In genomic region chr6:6657820-6658217, GRCh38 we compare ENCODE assay signal across 16 cellular contexts.
DNase-seq lines count a peak whose midpoint lies in the region; ATAC-seq and TF ChIP-seq lines count a peak whose summit lies in the region.
"Had no signal": no experiment of that assay in that cellular context is flagged by ENCODE, and none has a peak within 500 bp of the region (broad histone marks: within the 10 kb centered on the region; RNA-seq: fewer than 3 reads in every experiment).

No MANE protein-coding gene starts in this region.

- H2AFZ ChIP-seq in SK-N-SH (ENCODE audit: low read depth): no peak overlapping the region

- TF ChIP-seq CTCF in activated CD8-positive, alpha-beta T cell treated with anti-CD3 and anti-CD28 coated beads for 36 hours (IDR thresholded peaks at IDR 0.05): no peak
- no peak for TF ChIP-seq CTCF in SK-N-SH (IDR thresholded peaks at IDR 0.05)

- H3K27ac Mint-ChIP-seq in activated CD4-positive, alpha-beta T cell treated with anti-CD3 and anti-CD28 coated beads for 36 hours: peak overlapping the region; percentile 95
- peak overlapping the region in 5 of 7 donors; percentile 64 to 96 (median 91) for H3K27ac Mint-ChIP-seq in CD4-positive, alpha-beta memory T cell
- H3K27ac Mint-ChIP-seq in activated CD8-positive, alpha-beta T cell treated with anti-CD3 and anti-CD28 coated beads for 36 hours: peak overlapping the region; percentile 98
- H3K27ac Mint-ChIP-seq in naive thymus-derived CD8-positive, alpha-beta T cell: peak overlapping the region in 8 of 10 donors; percentile 84 to 98 (median 97)

- WGBS in SK-N-SH (ENCODE audit: low lambda C conversion rate): 13% methylated on average over 1 of the region's 1 CpG

- H3K4me1 ChIP-seq in CD4-positive, alpha-beta memory T cell (ENCODE audit: insufficient read depth, low read length): peaks cover 53% of the 10 kb centered on the region
- H3K4me1 ChIP-seq in SK-N-SH (ENCODE audit: control insufficient read depth in 1 of 2, insufficient read depth in 2 of 2, low read depth in 1 of 2, low read length in 1 of 2): peaks cover 0 to 9% of the 10 kb centered on the region in 2 experiments; a peak in 1 of 4 replicates

- peaks cover 7% of the 10 kb centered on the region for H3K9me3 Mint-ChIP-seq in activated CD4-positive, alpha-beta T cell treated with anti-CD3 and anti-CD28 coated beads for 36 hours (ENCODE audit: low read depth)
- H3K9me3 Mint-ChIP-seq in CD4-positive, alpha-beta memory T cell: no peaks in the 10 kb centered on the region
- no peaks in the 10 kb centered on the region for H3K9me3 Mint-ChIP-seq in activated CD8-positive, alpha-beta T cell treated with anti-CD3 and anti-CD28 coated beads for 36 hours
- H3K9me3 Mint-ChIP-seq in naive thymus-derived CD8-positive, alpha-beta T cell: no peaks in the 10 kb centered on the region
- H3K9me3 Mint-ChIP-seq: CD8-positive, alpha-beta memory T cell had no signal

- CTCF ChIA-PET in activated CD4-positive, alpha-beta T cell treated with anti-CD3 and anti-CD28 coated beads for 36 hours (lab: Charles Lee): no interaction called here
- CTCF ChIA-PET in CD4-positive, alpha-beta memory T cell (lab: Charles Lee; ENCODE audit: partially characterized antibody): no interaction called here
- CTCF ChIA-PET in activated CD8-positive, alpha-beta T cell treated with anti-CD3 and anti-CD28 coated beads for 36 hours (lab: Charles Lee): no interaction called here
- CTCF ChIA-PET in SK-N-SH (lab: Yijun Ruan, JAX): no interaction called here

- H3K27me3 ChIP-seq in CD4-positive, alpha-beta memory T cell (ENCODE audit: insufficient read depth, low read length): no peaks in the 10 kb centered on the region
- H3K27me3 ChIP-seq in SK-N-SH (ENCODE audit: insufficient read depth): no peaks in the 10 kb centered on the region

- no peak for ATAC-seq in activated CD4-positive, alpha-beta T cell treated with anti-CD3 and anti-CD28 coated beads for 36 hours
- no peak for ATAC-seq in activated CD8-positive, alpha-beta T cell treated with anti-CD3 and anti-CD28 coated beads for 36 hours
- no peak for ATAC-seq in naive thymus-derived CD8-positive, alpha-beta T cell
- ATAC-seq in GM19455 (IDR thresholded peaks at IDR 0.05; ENCODE audit: unreplicated experiment): no peak
- ATAC-seq: left ventricle myocardium superior had no signal

- intact Hi-C loops in activated CD4-positive, alpha-beta T cell treated with anti-CD3 and anti-CD28 coated beads for 36 hours (cut with DNase I, micrococcal nuclease): loop anchor here (2.0 to 5.0 kb wide), 3 partner anchors 43 to 934 kb away; partner anchors contain the start of gene SNRNP48 (in 1 of the 2)
- intact Hi-C loops in CD4-positive, alpha-beta memory T cell (cut with micrococcal nuclease): no loop called here
- intact Hi-C loops in activated CD8-positive, alpha-beta T cell treated with anti-CD3 and anti-CD28 coated beads for 36 hours (cut with micrococcal nuclease): loop anchor here (5.0 kb wide), 1 partner anchor 96 kb away; no protein-coding TSS in a partner anchor

- H3K36me3 Mint-ChIP-seq in activated CD4-positive, alpha-beta T cell treated with anti-CD3 and anti-CD28 coated beads for 36 hours (ENCODE audit: low read depth): peaks cover 12% of the 10 kb centered on the region
- no peaks in the 10 kb centered on the region for H3K36me3 Mint-ChIP-seq in CD4-positive, alpha-beta memory T cell
- H3K36me3 Mint-ChIP-seq in activated CD8-positive, alpha-beta T cell treated with anti-CD3 and anti-CD28 coated beads for 36 hours (ENCODE audit: low read depth): peaks cover 16% of the 10 kb centered on the region
- no peaks in the 10 kb centered on the region for H3K36me3 Mint-ChIP-seq in naive thymus-derived CD8-positive, alpha-beta T cell
- H3K36me3 Mint-ChIP-seq: CD8-positive, alpha-beta memory T cell had no signal

- no peak for TF ChIP-seq RAD21 in SK-N-SH (IDR thresholded peaks at IDR 0.05; ENCODE audit: low read length)

- H3K4me2 ChIP-seq in SK-N-SH: no peak overlapping the region

- H3K27ac ChIP-seq in CD4-positive, alpha-beta memory T cell (ENCODE audit: low read depth, low read length): no peak overlapping the region
- no peak overlapping the region for H3K27ac ChIP-seq in SK-N-SH (ENCODE audit: low read depth in 2 of 2, low read length in 1 of 2)

- POLR2A ChIA-PET in activated CD4-positive, alpha-beta T cell treated with anti-CD3 and anti-CD28 coated beads for 36 hours (lab: Charles Lee): no interaction called here
- POLR2A ChIA-PET in CD4-positive, alpha-beta memory T cell (lab: Charles Lee; ENCODE audit: partially characterized antibody): no interaction called here
- POLR2A ChIA-PET in activated CD8-positive, alpha-beta T cell treated with anti-CD3 and anti-CD28 coated beads for 36 hours (lab: Charles Lee): no interaction called here
- POLR2A ChIA-PET in naive thymus-derived CD8-positive, alpha-beta T cell (lab: Charles Lee): interaction anchor here (1.2 to 5.8 kb wide), 4 partner anchors 19 to 74 kb away, joined by 4 to 80 read pairs (median 5); no protein-coding TSS in a partner anchor
- POLR2A ChIA-PET in SK-N-SH (lab: Yijun Ruan, JAX): no interaction called here

- no peak for TF ChIP-seq EP300 in SK-N-SH (IDR thresholded peaks at IDR 0.05; ENCODE audit: borderline replicate concordance in 1 of 2, low read depth in 1 of 2, low read length in 1 of 2)

- no peak overlapping the region for H3K4me3 Mint-ChIP-seq in activated CD4-positive, alpha-beta T cell treated with anti-CD3 and anti-CD28 coated beads for 36 hours
- H3K4me3 Mint-ChIP-seq in CD4-positive, alpha-beta memory T cell: peak overlapping the region in 2 of 8 donors; percentile 17 to 20
- no peak overlapping the region for H3K4me3 Mint-ChIP-seq in activated CD8-positive, alpha-beta T cell treated with anti-CD3 and anti-CD28 coated beads for 36 hours
- H3K4me3 Mint-ChIP-seq in naive thymus-derived CD8-positive, alpha-beta T cell: peak overlapping the region in 3 of 10 donors; percentile 42 to 51 (median 49)

- H3K36me3 ChIP-seq in CD4-positive, alpha-beta memory T cell (ENCODE audit: insufficient read depth, low read length): no peaks in the 10 kb centered on the region
- H3K36me3 ChIP-seq in SK-N-SH (replicated peaks in 1 of 2; ENCODE audit: control insufficient read depth in 1 of 2, insufficient read depth in 2 of 2, low read length in 1 of 2): no peaks in the 10 kb centered on the region

- no peak overlapping the region for H3K4me3 ChIP-seq in CD4-positive, alpha-beta memory T cell (ENCODE audit: low read length in 2 of 2)
- H3K4me3 ChIP-seq in SK-N-SH (ENCODE audit: low read depth in 2 of 2, low read length in 1 of 2): no peak overlapping the region

- H3K9me2 ChIP-seq in SK-N-SH: no peaks in the 10 kb centered on the region

- no peak for DNase-seq in activated CD4-positive, alpha-beta T cell treated with anti-CD3 and anti-CD28 coated beads for 36 hours
- no peak for DNase-seq in activated CD4-positive, alpha-beta T cell treated with anti-CD3 and anti-CD28 coated beads, Interleukin-2, amount 50 U/mL, for 4 hours
- DNase-seq in CD4-positive, alpha-beta memory T cell: no peak
- DNase-seq in activated CD8-positive, alpha-beta T cell treated with anti-CD3 and anti-CD28 coated beads for 36 hours: no peak
- no peak for DNase-seq in naive thymus-derived CD8-positive, alpha-beta T cell
- DNase-seq in SK-N-SH: no peak
- DNase-seq in AG20443 (ENCODE audit: low spot score): no peak
- DNase-seq: activated CD4-positive, CD25-positive, alpha-beta regulatory T cell treated with anti-CD3 and anti-CD28 coated beads, Interleukin-2, amount 50 U/mL, for 72 hours; CD8-positive, alpha-beta memory T cell; left ventricle myocardium superior; NCI-H1436 treated with DMSO at 0.1 percent for 48 hours; NCI-H345; posterior cingulate gyrus; stimulated activated CD4-positive, alpha-beta T cell treated with anti-CD3 and anti-CD28 coated beads, Interleukin-4, amount 100 ng/mL, for 4 hours; trophoblast cell had no signal

- H3K4me1 Mint-ChIP-seq in activated CD4-positive, alpha-beta T cell treated with anti-CD3 and anti-CD28 coated beads for 36 hours: peaks cover 88% of the 10 kb centered on the region
- peaks cover 20 to 77% (median 59%) of the 10 kb centered on the region in 4 donors for H3K4me1 Mint-ChIP-seq in CD4-positive, alpha-beta memory T cell
- peaks cover 69% of the 10 kb centered on the region for H3K4me1 Mint-ChIP-seq in activated CD8-positive, alpha-beta T cell treated with anti-CD3 and anti-CD28 coated beads for 36 hours (ENCODE audit: low read depth)
- peaks cover 40 to 100% (median 68%) of the 10 kb centered on the region in 4 donors for H3K4me1 Mint-ChIP-seq in naive thymus-derived CD8-positive, alpha-beta T cell

- H4K20me1 ChIP-seq in SK-N-SH (ENCODE audit: insufficient read depth): no peaks in the 10 kb centered on the region

- no peaks in the 10 kb centered on the region for H3K27me3 Mint-ChIP-seq in activated CD4-positive, alpha-beta T cell treated with anti-CD3 and anti-CD28 coated beads for 36 hours
- H3K27me3 Mint-ChIP-seq in CD4-positive, alpha-beta memory T cell: peaks cover 0 to 3% of the 10 kb centered on the region in 2 donors
- no peaks in the 10 kb centered on the region for H3K27me3 Mint-ChIP-seq in activated CD8-positive, alpha-beta T cell treated with anti-CD3 and anti-CD28 coated beads for 36 hours
- no peaks in the 10 kb centered on the region for H3K27me3 Mint-ChIP-seq in naive thymus-derived CD8-positive, alpha-beta T cell

- H3K9ac ChIP-seq in SK-N-SH: no peak overlapping the region

- no peaks in the 10 kb centered on the region for H3F3A ChIP-seq in SK-N-SH (replicated peaks; ENCODE audit: insufficient read depth)

- no peaks in the 10 kb centered on the region for H3K9me3 ChIP-seq in CD4-positive, alpha-beta memory T cell (ENCODE audit: control insufficient read depth in 1 of 2, low read length in 2 of 2)
- H3K9me3 ChIP-seq in SK-N-SH: no peaks in the 10 kb centered on the region

- H3K79me2 ChIP-seq in SK-N-SH (ENCODE audit: insufficient read depth): no peaks in the 10 kb centered on the region

TF ChIP-seq in SK-N-SH, 30 proteins besides CTCF, POLR2A, EP300 and RAD21:
- no peak for TF ChIP-seq TEAD4 (IDR thresholded peaks at IDR 0.05; ENCODE audit: borderline replicate concordance, insufficient read depth)
- TF ChIP-seq POLR2AphosphoS5 (IDR thresholded peaks at IDR 0.05; ENCODE audit: low read depth, low read length): no peak
- no peak for TF ChIP-seq GABPA (IDR thresholded peaks at IDR 0.05; ENCODE audit: low read depth)
- TF ChIP-seq FOXM1 (IDR thresholded peaks at IDR 0.05; ENCODE audit: low read depth): no peak
- TF ChIP-seq SIN3A (IDR thresholded peaks at IDR 0.05; ENCODE audit: borderline replicate concordance, low read depth, low read length): no peak
